1 cellular context compared by ENCODE assay signal in genomic region chr17:59512844-59513383, GRCh38.
TF ChIP-seq lines count a peak whose summit lies in the region.

No MANE protein-coding gene starts in this region.

TF ChIP-seq in A549, 52 proteins besides CTCF, POLR2A, EP300 and RAD21 (continued from another document):
- TF ChIP-seq HOXB5 (CRISPR knock-in tag; IDR thresholded peaks at IDR 0.05) (no peak), BHLHE40 (IDR thresholded peaks at IDR 0.05; ENCODE audit: low read depth, low read length) (no peak), MAFK (IDR thresholded peaks at IDR 0.05; ENCODE audit: partially characterized antibody) (no peak), ZSCAN20 (CRISPR knock-in tag; IDR thresholded peaks at IDR 0.05) (no peak)
TF ChIP-seq in A549: peak in this region for 0.
